12 cellular contexts compared by ENCODE assay signal in the genomic region with DNA sequence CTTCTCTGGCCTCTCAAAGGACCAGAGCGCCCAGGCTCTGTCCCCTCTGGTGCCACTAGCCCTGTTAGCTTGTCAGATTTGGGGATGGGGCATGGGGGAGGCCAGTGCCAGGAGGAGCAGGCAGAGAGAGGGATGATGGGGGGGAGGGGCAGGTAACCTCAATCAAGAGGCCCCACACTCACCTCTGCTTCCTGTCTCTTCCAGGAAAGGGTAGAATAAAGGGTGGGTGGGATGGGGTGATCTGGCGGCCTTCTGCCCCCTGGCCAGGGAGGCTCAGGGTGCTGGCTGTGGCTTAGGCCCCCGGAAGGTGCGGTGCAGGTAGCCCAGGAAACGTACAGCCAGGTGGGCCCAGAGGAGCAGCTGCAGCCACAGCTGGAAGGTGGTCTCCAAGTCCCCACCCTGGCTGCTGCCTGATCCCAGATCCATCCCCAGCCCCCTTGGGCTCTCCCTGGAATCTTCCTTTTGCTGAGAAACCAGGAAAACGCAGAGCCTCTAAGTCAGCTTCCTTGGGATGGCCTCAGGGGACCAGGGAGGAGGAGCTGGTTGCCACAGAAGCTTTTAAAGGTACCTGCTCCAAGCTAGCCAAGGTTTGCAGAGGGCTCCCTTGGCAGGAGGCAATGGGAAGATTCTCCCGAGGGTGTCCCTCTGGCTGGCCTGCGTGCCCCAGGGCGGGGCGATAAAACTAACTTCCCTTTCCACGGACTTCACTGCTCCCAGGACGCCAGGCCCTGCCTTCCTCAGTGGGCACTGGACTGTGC. TPM values are rescaled to one million over a fixed set of nuclear protein-coding genes. Genes with fewer than 3 reads are reported as not detected.
DNase-seq lines count a peak whose midpoint lies in the region; ATAC-seq and TF ChIP-seq lines count a peak whose summit lies in the region.
"Had no signal": no experiment of that assay in that cellular context is flagged by ENCODE, and none has a peak within 500 bp of the region (broad histone marks: within the 10 kb centered on the region; RNA-seq: fewer than 3 reads in every experiment).

No MANE protein-coding gene starts in this region.

- H3K27ac ChIP-seq in osteoblast (ENCODE audit: low read depth, low read length) = peak overlapping the region; percentile 67

- H3K9me3 Mint-ChIP-seq in stimulated activated naive CD8-positive, alpha-beta T cell treated with anti-CD3 and anti-CD28 coated beads, Interleukin-15, amount 100 ng/mL, for 72 hours = no peaks in the 10 kb centered on the region
- H3K9me3 Mint-ChIP-seq: activated naive CD4-positive, alpha-beta T cell treated with anti-CD3 and anti-CD28 coated beads, Interleukin-2, amount 50 U/mL, for 24 hours had no signal

- H3K4me1 ChIP-seq in osteoblast (ENCODE audit: insufficient read depth, low read length) = peaks cover 32% of the 10 kb centered on the region

- peaks cover 87% of the 10 kb centered on the region for H3K79me2 ChIP-seq in osteoblast (ENCODE audit: insufficient read depth, low read length)

- H3K27ac Mint-ChIP-seq in stimulated activated naive CD8-positive, alpha-beta T cell treated with anti-CD3 and anti-CD28 coated beads, Interleukin-15, amount 100 ng/mL, for 72 hours = no peak overlapping the region

- no peaks in the 10 kb centered on the region for H3K27me3 ChIP-seq in osteoblast (ENCODE audit: insufficient read depth, low read length)

- no peaks in the 10 kb centered on the region for H3K27me3 Mint-ChIP-seq in stimulated activated naive CD8-positive, alpha-beta T cell treated with anti-CD3 and anti-CD28 coated beads, Interleukin-15, amount 100 ng/mL, for 72 hours
- H3K27me3 Mint-ChIP-seq: activated naive CD4-positive, alpha-beta T cell treated with anti-CD3 and anti-CD28 coated beads, Interleukin-2, amount 50 U/mL, for 24 hours had no signal

- CTCF ChIA-PET in HEK293T (lab: Yijun Ruan, JAX) = no interaction called here

- peak overlapping the region; percentile 51 for H3K4me3 ChIP-seq in osteoblast (ENCODE audit: insufficient read depth, low read length)

- H2AFZ ChIP-seq in osteoblast (ENCODE audit: low read length) = peak overlapping the region; percentile 40

- no peaks in the 10 kb centered on the region for H3K9me3 ChIP-seq in osteoblast (ENCODE audit: low read depth, low read length)

- H3K4me2 ChIP-seq in osteoblast (ENCODE audit: insufficient read depth, low read length) = peak overlapping the region; percentile 75

- POLR2A ChIA-PET in HEK293T (lab: Yijun Ruan, JAX) = interaction anchor here (1.6 kb wide), 1 partner anchor 8 kb away, joined by 3 read pairs; no protein-coding TSS in a partner anchor

- intact Hi-C loops in Right ventricle myocardium superior (cut with DNase I) = no loop called here

- no peak for DNase-seq in stimulated activated naive CD8-positive, alpha-beta T cell treated with anti-CD3 and anti-CD28 coated beads, Interleukin-15, amount 100 ng/mL, for 72 hours
- DNase-seq in stimulated activated naive CD8-positive, alpha-beta T cell treated with anti-CD3 and anti-CD28 coated beads, Interleukin-15, Interleukin-2, amounts not matched to agents 100 U/mL and 50 U/mL, for 24 hours = no peak
- DNase-seq in Right ventricle myocardium superior (peak; percentile 71), osteoblast (ENCODE audit: insufficient read length, low spot score, missing footprints) (peak; percentile 96), HEK293T (ENCODE audit: extremely low spot score) (no peak), SW 1271 (lab: John Stamatoyannopoulos, UW) (no peak)
- DNase-seq: NCI-H1092 treated with DMSO at 0.1 percent for 48 hours, RPMI8226 had no signal

- H3K4me1 Mint-ChIP-seq in stimulated activated naive CD8-positive, alpha-beta T cell treated with anti-CD3 and anti-CD28 coated beads, Interleukin-15, amount 100 ng/mL, for 72 hours = peaks cover 61% of the 10 kb centered on the region

- H4K20me1 ChIP-seq in osteoblast (ENCODE audit: insufficient read depth, low read length) = peaks cover 13% of the 10 kb centered on the region

- no peak for TF ChIP-seq CTCF in osteoblast (IDR thresholded peaks at IDR 0.05; ENCODE audit: extremely low read depth, low read depth, low read length)

- ATAC-seq in stimulated activated naive CD8-positive, alpha-beta T cell treated with anti-CD3 and anti-CD28 coated beads, Interleukin-15, amount 100 ng/mL, for 72 hours = no peak
- ATAC-seq in stimulated activated naive CD8-positive, alpha-beta T cell treated with anti-CD3 and anti-CD28 coated beads, Interleukin-15, Interleukin-2, amounts not matched to agents 100 U/mL and 50 U/mL, for 24 hours = no peak
- ATAC-seq in Right ventricle myocardium superior (ENCODE audit: poor library complexity) = peak; percentile 13
- ATAC-seq in GM21381 (IDR thresholded peaks at IDR 0.05; ENCODE audit: unreplicated experiment) = no peak
- no peak for ATAC-seq in HG03565 (IDR thresholded peaks at IDR 0.05; ENCODE audit: unreplicated experiment)
- ATAC-seq: activated CD4-positive, CD25-positive, alpha-beta regulatory T cell treated with anti-CD3 and anti-CD28 coated beads, Interleukin-2, amount 50 U/mL, for 24 hours had no signal

- peaks cover 8% of the 10 kb centered on the region for H3K36me3 ChIP-seq in osteoblast (ENCODE audit: insufficient read depth, low read length)

- peak overlapping the region; percentile 1 to 29 for H3K4me3 Mint-ChIP-seq in stimulated activated naive CD8-positive, alpha-beta T cell treated with anti-CD3 and anti-CD28 coated beads, Interleukin-15, amount 100 ng/mL, for 72 hours
- H3K4me3 Mint-ChIP-seq: activated naive CD4-positive, alpha-beta T cell treated with anti-CD3 and anti-CD28 coated beads, Interleukin-2, amount 50 U/mL, for 24 hours had no signal

TF ChIP-seq in HEK293T, 16 proteins besides CTCF, POLR2A, EP300 and RAD21:
- TF ChIP-seq ZNF384 (IDR thresholded peaks at IDR 0.05) (no peak), FOXK2 (IDR thresholded peaks at IDR 0.05) (no peak), TARDBP (IDR thresholded peaks at IDR 0.05) (no peak), FOXM1 (IDR thresholded peaks at IDR 0.05; ENCODE audit: borderline replicate concordance) (no peak), BHLHE40 (IDR thresholded peaks at IDR 0.05; ENCODE audit: borderline replicate concordance) (no peak), ELF4 (IDR thresholded peaks at IDR 0.05) (no peak), CTBP1 (IDR thresholded peaks at IDR 0.05; ENCODE audit: borderline replicate concordance) (no peak), LEF1 (IDR thresholded peaks at IDR 0.05; ENCODE audit: borderline replicate concordance) (no peak), SP1 (IDR thresholded peaks at IDR 0.05) (no peak), NFRKB (IDR thresholded peaks at IDR 0.05) (no peak), FOXA1 (IDR thresholded peaks at IDR 0.05) (no peak), L3MBTL2 (conservative IDR thresholded peaks at IDR 0.05) (no peak), SUZ12 (IDR thresholded peaks at IDR 0.05) (no peak), ARNT (IDR thresholded peaks at IDR 0.05) (no peak), HDGF (IDR thresholded peaks at IDR 0.05; ENCODE audit: borderline replicate concordance) (no peak)
- TF ChIP-seq, protein P1, sequence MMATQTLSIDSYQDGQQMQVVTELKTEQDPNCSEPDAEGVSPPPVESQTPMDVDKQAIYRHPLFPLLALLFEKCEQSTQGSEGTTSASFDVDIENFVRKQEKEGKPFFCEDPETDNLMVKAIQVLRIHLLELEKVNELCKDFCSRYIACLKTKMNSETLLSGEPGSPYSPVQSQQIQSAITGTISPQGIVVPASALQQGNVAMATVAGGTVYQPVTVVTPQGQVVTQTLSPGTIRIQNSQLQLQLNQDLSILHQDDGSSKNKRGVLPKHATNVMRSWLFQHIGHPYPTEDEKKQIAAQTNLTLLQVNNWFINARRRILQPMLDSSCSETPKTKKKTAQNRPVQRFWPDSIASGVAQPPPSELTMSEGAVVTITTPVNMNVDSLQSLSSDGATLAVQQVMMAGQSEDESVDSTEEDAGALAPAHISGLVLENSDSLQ (IDR thresholded peaks at IDR 0.05) = no peak

RNA-seq across cellular contexts. Expression of a gene that starts 5.3 kb away (rescaled TPM):
- total RNA-seq in Right ventricle myocardium superior = 460 TPM
- 45.6 and 56.3 TPM in 2 replicates for total RNA-seq in osteoblast

RNA-seq across cellular contexts. Expression of a gene that starts 21.7 kb away (rescaled TPM):
- total RNA-seq in Right ventricle myocardium superior = 51.1 TPM
- total RNA-seq in osteoblast = 16.2 and 27.9 TPM in 2 replicates

RNA-seq across cellular contexts. Expression of a gene that starts 24.2 kb away (rescaled TPM):
- 1.00 TPM for total RNA-seq in Right ventricle myocardium superior
- total RNA-seq in osteoblast = 1.1 and 2.7 TPM in 2 replicates

RNA-seq across cellular contexts. Expression of a gene that starts 26.6 kb away (rescaled TPM):
- total RNA-seq in Right ventricle myocardium superior (not detected), osteoblast (not detected in 2 replicates)

RNA-seq across cellular contexts. Expression of a gene that starts 39.6 kb away (rescaled TPM):
- total RNA-seq in Right ventricle myocardium superior = 7.9 TPM
- total RNA-seq in osteoblast = 0.59 and 1.1 TPM in 2 replicates

Comparison
In these comparisons a context has a peak if more than half of its experiments do, and no peak if none do; other contexts are left out.
1. DNase-seq: peak in Right ventricle myocardium superior (single experiment) and osteoblast (single experiment); none in stimulated activated naive CD8-positive, alpha-beta T cell treated with anti-CD3 and anti-CD28 coated beads, Interleukin-15, amount 100 ng/mL, for 72 hours (0 of 2), stimulated activated naive CD8-positive, alpha-beta T cell treated with anti-CD3 and anti-CD28 coated beads, Interleukin-15, Interleukin-2, amounts not matched to agents 100 U/mL and 50 U/mL, for 24 hours (single experiment), HEK293T (single experiment) and SW 1271 (0 of 2).